Comparison of ENCODE assay signal across 3 cellular contexts in genomic region chr17:32886951-32887350, GRCh38. TPM values are rescaled to one million over a fixed set of nuclear protein-coding genes. Genes with fewer than 3 reads are reported as not detected.
"Had no signal": no experiment of that assay in that cellular context is flagged by ENCODE, and none has a peak within 500 bp of the region (broad histone marks: within the 10 kb centered on the region; RNA-seq: fewer than 3 reads in every experiment).

No MANE protein-coding gene starts in this region.

RNA-seq across cellular contexts. Expression of gene TMEM98, which starts 41.0 kb away (rescaled TPM):
- total RNA-seq: mononuclear cell, natural killer cell had no signal
- polyA plus RNA-seq: immature natural killer cell had no signal
